Comparison of ENCODE assay signal across 8 cellular contexts in genomic region chr17:4263282-4264215, GRCh38. TPM values are rescaled to one million over a fixed set of nuclear protein-coding genes. Genes with fewer than 3 reads are reported as not detected.
A peak's percentile ranks its signal among the peaks of the same experiment; 100 is the strongest.
DNase-seq lines count a peak whose midpoint lies in the region; ATAC-seq and TF ChIP-seq lines count a peak whose summit lies in the region.

A gene with protein sequence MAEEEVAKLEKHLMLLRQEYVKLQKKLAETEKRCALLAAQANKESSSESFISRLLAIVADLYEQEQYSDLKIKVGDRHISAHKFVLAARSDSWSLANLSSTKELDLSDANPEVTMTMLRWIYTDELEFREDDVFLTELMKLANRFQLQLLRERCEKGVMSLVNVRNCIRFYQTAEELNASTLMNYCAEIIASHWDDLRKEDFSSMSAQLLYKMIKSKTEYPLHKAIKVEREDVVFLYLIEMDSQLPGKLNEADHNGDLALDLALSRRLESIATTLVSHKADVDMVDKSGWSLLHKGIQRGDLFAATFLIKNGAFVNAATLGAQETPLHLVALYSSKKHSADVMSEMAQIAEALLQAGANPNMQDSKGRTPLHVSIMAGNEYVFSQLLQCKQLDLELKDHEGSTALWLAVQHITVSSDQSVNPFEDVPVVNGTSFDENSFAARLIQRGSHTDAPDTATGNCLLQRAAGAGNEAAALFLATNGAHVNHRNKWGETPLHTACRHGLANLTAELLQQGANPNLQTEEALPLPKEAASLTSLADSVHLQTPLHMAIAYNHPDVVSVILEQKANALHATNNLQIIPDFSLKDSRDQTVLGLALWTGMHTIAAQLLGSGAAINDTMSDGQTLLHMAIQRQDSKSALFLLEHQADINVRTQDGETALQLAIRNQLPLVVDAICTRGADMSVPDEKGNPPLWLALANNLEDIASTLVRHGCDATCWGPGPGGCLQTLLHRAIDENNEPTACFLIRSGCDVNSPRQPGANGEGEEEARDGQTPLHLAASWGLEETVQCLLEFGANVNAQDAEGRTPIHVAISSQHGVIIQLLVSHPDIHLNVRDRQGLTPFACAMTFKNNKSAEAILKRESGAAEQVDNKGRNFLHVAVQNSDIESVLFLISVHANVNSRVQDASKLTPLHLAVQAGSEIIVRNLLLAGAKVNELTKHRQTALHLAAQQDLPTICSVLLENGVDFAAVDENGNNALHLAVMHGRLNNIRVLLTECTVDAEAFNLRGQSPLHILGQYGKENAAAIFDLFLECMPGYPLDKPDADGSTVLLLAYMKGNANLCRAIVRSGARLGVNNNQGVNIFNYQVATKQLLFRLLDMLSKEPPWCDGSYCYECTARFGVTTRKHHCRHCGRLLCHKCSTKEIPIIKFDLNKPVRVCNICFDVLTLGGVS (minus strand): TSS chr17:4263979. CDS start chr17:4263941, 38 bp downstream.

- H3K4me3 ChIP-seq in HCT116 (replicated peaks in 1 of 2; ENCODE audit: low read depth in 1 of 2, low read length in 2 of 2): peak within 1 kb of the TSS; percentile 90 to 96
- H3K4me3 ChIP-seq in SJSA1: peak within 1 kb of the TSS; percentile 97
- H3K4me3 ChIP-seq in neuron (ENCODE audit: low read length): peak within 1 kb of the TSS; percentile 58

- peak within 1 kb of the TSS; percentile 83 for H3K27ac ChIP-seq in HCT116 (ENCODE audit: low read depth, low read length)
- peak within 1 kb of the TSS; percentile 76 for H3K27ac ChIP-seq in SJSA1

- H3K9me3 ChIP-seq in ES-I3 (ENCODE audit: control insufficient read depth, insufficient read depth, low read length) (no peaks in the 10 kb centered on the region), HCT116 (ENCODE audit: control insufficient read depth in 1 of 2, insufficient read depth in 1 of 2, low read depth in 1 of 2, low read length in 2 of 2) (peaks cover 6 to 10% of the 10 kb centered on the region in 2 experiments; a peak in 1 of 4 replicates), SJSA1 (replicated peaks) (peaks cover 13% of the 10 kb centered on the region), neuron (ENCODE audit: low read length) (peaks cover 16% of the 10 kb centered on the region)

- 0 out of 2 replicates have a peak, but pooled peaks have one; percentile 4 for TF ChIP-seq RAD21 in HCT116 (IDR thresholded peaks at IDR 0.05; ENCODE audit: low read depth)

- POLR2A ChIA-PET in HCT116 (lab: Charles Lee): no interaction called here

- H3K9ac ChIP-seq in ES-I3 (ENCODE audit: low read depth, low read length): peak within 1 kb of the TSS; percentile 56
- peak within 1 kb of the TSS; percentile 92 for H3K9ac ChIP-seq in HCT116 (ENCODE audit: low read length)

- H3K27me3 ChIP-seq in HCT116 (ENCODE audit: insufficient read depth, low read length) (no peaks in the 10 kb centered on the region), SJSA1 (replicated peaks) (no peaks in the 10 kb centered on the region), neuron (ENCODE audit: insufficient read depth, low read length) (no peaks in the 10 kb centered on the region)

- ATAC-seq in HCT116: peak; percentile 98

- H3K4me1 ChIP-seq in ES-I3 (ENCODE audit: insufficient read depth, low read length): no peaks in the 10 kb centered on the region
- H3K4me1 ChIP-seq in HCT116 (ENCODE audit: control insufficient read depth in 1 of 2, insufficient read depth in 2 of 2, low read length in 2 of 2): peaks cover 5 to 21% of the 10 kb centered on the region in 2 experiments; a peak in 3 of 4 replicates
- H3K4me1 ChIP-seq in SJSA1 (replicated peaks): peaks cover 15% of the 10 kb centered on the region
- peaks cover 11% of the 10 kb centered on the region for H3K4me1 ChIP-seq in neuron (ENCODE audit: insufficient read depth, low read length)

- H4K20me1 ChIP-seq in HCT116 (ENCODE audit: insufficient read depth): peaks cover 3% of the 10 kb centered on the region; the same call in 1 of the 2 replicates

- CTCF ChIA-PET in HCT116 (lab: Charles Lee): interaction anchor here (0.9 to 1.5 kb wide), 2 partner anchors 12 to 14 kb away, joined by 3 to 4 read pairs; no protein-coding TSS in a partner anchor

- BruUV-seq in HCT116 (replicated peaks; lab: Mats Ljungman, UMichigan): no TSS peak

- H3K36me3 ChIP-seq in ES-I3 (ENCODE audit: insufficient read depth, low read length): no peaks in the 10 kb centered on the region; the same call in 1 of the 2 replicates
- peaks cover under 1 to 19% of the 10 kb centered on the region in 2 experiments; a peak in 2 of 4 replicates for H3K36me3 ChIP-seq in HCT116 (ENCODE audit: control insufficient read depth in 1 of 2, insufficient read depth in 2 of 2, low read length in 2 of 2)
- H3K36me3 ChIP-seq in SJSA1: peaks cover 54% of the 10 kb centered on the region
- H3K36me3 ChIP-seq in neuron (ENCODE audit: insufficient read depth, low read length): peaks cover 19% of the 10 kb centered on the region

- H2AFZ ChIP-seq in HCT116 (ENCODE audit: low read depth, low read length, poor library complexity, severe bottlenecking): peak within 1 kb of the TSS; percentile 81
- H2AFZ ChIP-seq in neuron (ENCODE audit: low read depth, low read length): peak within 1 kb of the TSS; percentile 78

- no peak for TF ChIP-seq CTCF in HCT116 (IDR thresholded peaks at IDR 0.05 in 2 of 3, conservative IDR thresholded peaks at IDR 0.05 in 1 of 3; ENCODE audit: borderline replicate concordance in 1 of 3, insufficient read depth in 1 of 3, low read depth in 2 of 3, low read length in 2 of 3)

- RAD21 ChIA-PET in HCT116 (lab: Charles Lee; ENCODE audit: low non-redundant PET in 1 of 2, low total read pairs in 2 of 2, uncharacterized antibody in 2 of 2, unreplicated experiment in 2 of 2): no interaction called here

- no peaks in the 10 kb centered on the region for H3K9me2 ChIP-seq in HCT116 (ENCODE audit: insufficient read depth)

- TF ChIP-seq POLR2A in HCT116 (IDR thresholded peaks at IDR 0.05; ENCODE audit: borderline replicate concordance, extremely low read depth, insufficient read depth, insufficient read length): peak; percentile 64

- peak; percentile 82 for DNase-seq in HCT116 (ENCODE audit: low read depth, low spot score)
- DNase-seq in MV-4-11 (lab: John Stamatoyannopoulos, UW): peak; percentile 86
- DNase-seq in SJSA1 (ENCODE audit: low read depth in 1 of 2, low spot score in 2 of 2): peak; percentile 91 to 95
- peak; percentile 91 to 95 (median 93) for DNase-seq in activated naive CD4-positive, alpha-beta T cell (lab: John Stamatoyannopoulos, UW)
- peak; percentile 88 for DNase-seq in foreskin melanocyte
- peak; percentile 88 for DNase-seq in stromal cell of bone marrow (ENCODE audit: low read depth)

- H3K79me2 ChIP-seq in HCT116 (ENCODE audit: insufficient read depth, low read length): peaks cover 53% of the 10 kb centered on the region

- intact Hi-C loops in HCT116 (cut with micrococcal nuclease): no loop called here

- H3K4me2 ChIP-seq in HCT116 (ENCODE audit: low read length): peak within 1 kb of the TSS; percentile 88

TF ChIP-seq in HCT116, 20 proteins besides CTCF, POLR2A, EP300 and RAD21 (continues in another document):
- peak; percentile 43; the same call in 1 of the 2 replicates for TF ChIP-seq SP1 (IDR thresholded peaks at IDR 0.05; ENCODE audit: low read depth)
- TF ChIP-seq ZNF274 (IDR thresholded peaks at IDR 0.05; ENCODE audit: low read depth, low read length): no peak
- TF ChIP-seq ZBTB33 (IDR thresholded peaks at IDR 0.05; ENCODE audit: extremely low read depth, insufficient replicate concordance, low read length): peak; percentile 100
- TF ChIP-seq TCF7L2 (IDR thresholded peaks at IDR 0.05; ENCODE audit: borderline replicate concordance, extremely low read depth, insufficient read depth, insufficient read length): peak; percentile 49
- TF ChIP-seq MAX (IDR thresholded peaks at IDR 0.05): peak; percentile 66; the same call in 1 of the 2 replicates
- TF ChIP-seq YY1 (IDR thresholded peaks at IDR 0.05; ENCODE audit: extremely low read depth, insufficient replicate concordance, low read depth, low read length): peak; percentile 96
- no peak for TF ChIP-seq ZFX (IDR thresholded peaks at IDR 0.05)
- TF ChIP-seq EZH2phosphoT487 (IDR thresholded peaks at IDR 0.05; ENCODE audit: borderline replicate concordance): no peak
- no peak for TF ChIP-seq EZH2 (IDR thresholded peaks at IDR 0.05)
- peak; percentile 79 for TF ChIP-seq POLR2AphosphoS5 (IDR thresholded peaks at IDR 0.05; ENCODE audit: low read depth, low read length)

RNA-seq across cellular contexts. Expression of the gene that starts here (rescaled TPM):
- total RNA-seq in HCT116 (2021; ENCODE audit: unreplicated experiment): 38.9 TPM
- polyA plus RNA-seq in HCT116 (2012): 15.0 and 16.4 TPM in 2 replicates
- total RNA-seq in SJSA1 (2014; rRNA removed; shearing (Covaris generic)): 28.8 and 29.5 TPM in 2 replicates

Comparison
In these comparisons a context has a peak if more than half of its experiments do, and no peak if none do; other contexts are left out.
1. Peak in every context shown above with its lines: DNase-seq, ATAC-seq, H3K4me3 ChIP-seq and H3K27ac ChIP-seq.